ENCODE assay signal across 23 cellular contexts in the genomic region with DNA sequence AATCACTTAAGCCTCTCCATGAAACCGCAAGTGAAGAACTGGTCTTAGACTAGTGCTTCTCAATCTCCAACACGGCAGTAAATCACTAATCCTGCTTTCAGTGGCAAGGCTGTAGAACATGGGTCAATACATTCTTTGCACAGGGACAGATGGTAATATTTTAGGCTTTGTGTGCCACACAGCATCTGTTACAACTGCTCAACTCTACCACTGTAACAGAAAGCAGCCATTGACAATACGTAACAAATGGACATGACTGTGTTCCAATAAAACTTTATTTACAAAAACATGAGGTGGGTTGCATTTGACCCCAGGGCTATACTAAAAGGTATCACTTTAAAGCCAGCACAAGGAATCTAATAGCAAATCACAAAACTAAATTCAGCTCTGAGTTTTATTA. TPM values are rescaled to one million over a fixed set of nuclear protein-coding genes. Genes with fewer than 3 reads are reported as not detected.
"Had no signal": no experiment of that assay in that cellular context is flagged by ENCODE, and none has a peak within 500 bp of the region (broad histone marks: within the 10 kb centered on the region; RNA-seq: fewer than 3 reads in every experiment).

No MANE protein-coding gene starts in this region.

- H3K4me3 ChIP-seq: body of pancreas, coronary artery, heart left ventricle, lower lobe of right lung, neural progenitor cell, pancreas, sigmoid colon, tibial nerve, uterus had no signal

- H3K27ac ChIP-seq: body of pancreas, epithelial cell of prostate, lower lobe of right lung, neural progenitor cell, pancreas, sigmoid colon, tibial nerve had no signal

- DNase-seq: activated CD4-positive, alpha-beta T cell treated with anti-CD3 and anti-CD28 coated beads for 4 hours; activated CD8-positive, alpha-beta memory T cell treated with anti-CD3 and anti-CD28 coated beads, Interleukin-2, amount 50 U/mL, for 4 hours; activated CD8-positive, alpha-beta T cell treated with anti-CD3 and anti-CD28 coated beads, Interleukin-2, amount 10 ng/mL, durations not matched to agents 7 days and 5 days; activated gamma-delta T cell; activated T-cell treated with anti-CD3 and anti-CD28 coated beads, Interleukin-2, amount 50 U/mL, for 72 hours; body of pancreas; central memory CD4-positive, alpha-beta T cell; effector CD8-positive, alpha-beta T cell; heart left ventricle; immature natural killer cell; lower lobe of right lung; pancreas; sigmoid colon; stimulated activated CD4-positive, alpha-beta T cell treated with anti-CD3 and anti-CD28 coated beads, Interleukin-12 subunit alpha, Interleukin-12 subunit beta, amount 100 ng/mL, for 4 hours; T-helper 2 cell; uterus had no signal

- H3K36me3 ChIP-seq: lower lobe of right lung, neural progenitor cell, pancreas, sigmoid colon, tibial nerve, uterus had no signal

- ATAC-seq: activated CD8-positive, alpha-beta T cell treated with anti-CD3 and anti-CD28 coated beads, Interleukin-2, amount 10 ng/mL, durations not matched to agents 7 days and 5 days; activated naive CD4-positive, alpha-beta T cell treated with anti-CD3 and anti-CD28 coated beads, Interleukin-2, amount 50 U/mL, for 72 hours; activated T-cell treated with anti-CD3 and anti-CD28 coated beads, Interleukin-2, amount 50 U/mL, for 72 hours; body of pancreas; lower lobe of right lung; pancreas; stimulated activated memory B cell treated with anti-CD40 and anti-IgM and Interleukin-4, amounts not matched to agents 10 μg/mL and 1 μg/mL and 100 μg/mL, for 72 hours; WTC11 had no signal

- H3K4me1 ChIP-seq: body of pancreas, lower lobe of right lung, neural progenitor cell, pancreas, tibial nerve, uterus had no signal

- H3K27me3 ChIP-seq: body of pancreas, neural progenitor cell, pancreas, sigmoid colon, tibial nerve, uterus had no signal

- H3K9me3 ChIP-seq: body of pancreas, lower lobe of right lung, pancreas, sigmoid colon, tibial nerve, uterus had no signal

RNA-seq across cellular contexts. Expression of gene RNF152, which starts 51.1 kb away (rescaled TPM):
- total RNA-seq: activated CD8-positive, alpha-beta T cell treated with anti-CD3 and anti-CD28 coated beads, Interleukin-2, amount 10 ng/mL, durations not matched to agents 7 days and 5 days had no signal
